Comparison of ENCODE assay signal across 20 cellular contexts in the genomic region with DNA sequence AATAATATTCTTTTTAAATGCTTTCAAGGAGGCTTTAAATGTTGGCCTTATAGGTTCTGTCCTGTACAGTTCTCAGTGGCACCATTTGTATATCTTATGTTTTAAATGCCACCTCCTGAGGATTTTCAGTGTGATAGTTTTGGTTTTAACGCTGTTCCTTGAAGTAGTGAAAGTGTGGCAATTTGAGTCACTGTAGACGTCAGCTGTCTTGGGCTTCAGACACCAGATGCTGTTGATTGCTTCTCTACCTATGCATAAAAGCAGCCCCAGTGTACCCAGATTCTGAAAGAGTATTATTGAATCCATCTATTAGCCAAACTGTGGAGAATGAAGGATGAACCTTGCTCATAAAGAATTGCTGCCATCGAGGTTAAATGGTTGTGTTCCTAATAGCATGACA.
A peak's percentile ranks its signal among the peaks of the same experiment; 100 is the strongest.
DNase-seq lines count a peak whose midpoint lies in the region; ATAC-seq and TF ChIP-seq lines count a peak whose summit lies in the region.
"Had no signal": no experiment of that assay in that cellular context is flagged by ENCODE, and none has a peak within 500 bp of the region (broad histone marks: within the 10 kb centered on the region; RNA-seq: fewer than 3 reads in every experiment).

No MANE protein-coding gene starts in this region.

- no peak overlapping the region for H3K4me2 ChIP-seq in DND-41 (ENCODE audit: insufficient read depth, low read length)

- H3K9ac ChIP-seq in DND-41 (ENCODE audit: low read depth, low read length): no peak overlapping the region

- no peaks in the 10 kb centered on the region for H3K36me3 ChIP-seq in DND-41 (ENCODE audit: insufficient read depth, low read length)
- H3K36me3 ChIP-seq in CD8-positive, alpha-beta memory T cell (ENCODE audit: insufficient read depth, low read length): no peaks in the 10 kb centered on the region
- H3K36me3 ChIP-seq: BE2C, MG63 had no signal

- peaks cover 28% of the 10 kb centered on the region for H3K4me1 Mint-ChIP-seq in glutamatergic neuron (ENCODE audit: low read depth, unreplicated experiment)
- no peaks in the 10 kb centered on the region for H3K4me1 Mint-ChIP-seq in CD8-positive, alpha-beta memory T cell
- H3K4me1 Mint-ChIP-seq in HFFc6 (ENCODE audit: low read depth): peaks cover 26% of the 10 kb centered on the region; the same call in 1 of the 2 replicates
- H3K4me1 Mint-ChIP-seq: CD4-positive, alpha-beta memory T cell had no signal

- DNase-seq in DND-41 (no peak), glutamatergic neuron (no peak), GM13977 (ENCODE audit: low spot score) (no peak), HFFc6 (no peak)
- no peak for DNase-seq in CD8-positive, alpha-beta memory T cell
- DNase-seq: ACHN; BE2C; CD4-positive, alpha-beta memory T cell; COR-L47; DMS153; DMS79; GF-D8; H9; Kasumi-1; KG1; MG63 had no signal

- H3K4me1 ChIP-seq in DND-41 (ENCODE audit: insufficient read depth, low read length): peaks cover 52% of the 10 kb centered on the region
- no peaks in the 10 kb centered on the region for H3K4me1 ChIP-seq in CD8-positive, alpha-beta memory T cell (ENCODE audit: insufficient read depth, low read length)

- H4K20me1 ChIP-seq in DND-41 (ENCODE audit: insufficient read depth, low read length): no peaks in the 10 kb centered on the region

- POLR2A ChIA-PET in CD8-positive, alpha-beta memory T cell (lab: Charles Lee): no interaction called here

- H3K4me3 ChIP-seq in DND-41 (ENCODE audit: low read depth in 1 of 2, low read length in 2 of 2): no peak overlapping the region
- H3K4me3 ChIP-seq in CD8-positive, alpha-beta memory T cell (ENCODE audit: low read length): no peak overlapping the region
- H3K4me3 ChIP-seq: MG63 had no signal

- H3K36me3 Mint-ChIP-seq in glutamatergic neuron (ENCODE audit: unreplicated experiment) (no peaks in the 10 kb centered on the region), HFFc6 (ENCODE audit: low read depth) (no peaks in the 10 kb centered on the region)
- no peaks in the 10 kb centered on the region for H3K36me3 Mint-ChIP-seq in CD8-positive, alpha-beta memory T cell
- H3K36me3 Mint-ChIP-seq: CD14-positive monocyte; CD4-positive, alpha-beta memory T cell had no signal

- peak overlapping the region; percentile 85 for H3K27ac ChIP-seq in DND-41 (ENCODE audit: low read length)
- H3K27ac ChIP-seq in CD8-positive, alpha-beta memory T cell (ENCODE audit: low read depth, low read length): no peak overlapping the region

- in situ Hi-C loops in GM13977 (cut with MboI; ENCODE audit: low pct_unique_long_range_greater_than_20kb, low sequenced_read_pairs, unreplicated experiment): no loop called here

- CTCF ChIA-PET in CD8-positive, alpha-beta memory T cell (lab: Charles Lee): no interaction called here

- H2AFZ ChIP-seq in DND-41 (ENCODE audit: low read depth, low read length): peak overlapping the region; percentile 5

- TF ChIP-seq CTCF in DND-41 (IDR thresholded peaks at IDR 0.05; ENCODE audit: borderline replicate concordance, extremely low read depth, low read length, poor library complexity, severe bottlenecking) (no peak), glutamatergic neuron (IDR thresholded peaks at IDR 0.05; ENCODE audit: partially characterized antibody, unreplicated experiment) (no peak), GM13977 (IDR thresholded peaks at IDR 0.05; ENCODE audit: extremely low read depth, insufficient read depth, missing control alignments) (no peak), HFFc6 (IDR thresholded peaks at IDR 0.05) (no peak)

- H3K4me3 Mint-ChIP-seq in glutamatergic neuron (ENCODE audit: unreplicated experiment) (no peak overlapping the region), HFFc6 (no peak overlapping the region; the same call in 1 of the 2 replicates)
- no peak overlapping the region for H3K4me3 Mint-ChIP-seq in CD8-positive, alpha-beta memory T cell
- H3K4me3 Mint-ChIP-seq: CD4-positive, alpha-beta memory T cell; H9 had no signal

- ATAC-seq in DND-41 (ENCODE audit: insufficient read depth, low read depth) (no peak), GM18868 (IDR thresholded peaks at IDR 0.05; ENCODE audit: unreplicated experiment) (peak; percentile 55), HG03442 (IDR thresholded peaks at IDR 0.05; ENCODE audit: unreplicated experiment) (peak; percentile 59), GM19452 (IDR thresholded peaks at IDR 0.05; ENCODE audit: unreplicated experiment) (no peak)

- H3K79me2 ChIP-seq in DND-41 (ENCODE audit: insufficient read depth, low read length): no peaks in the 10 kb centered on the region

- H3K9me3 ChIP-seq in DND-41 (ENCODE audit: insufficient read depth, low read length, severe bottlenecking): no peaks in the 10 kb centered on the region
- no peaks in the 10 kb centered on the region for H3K9me3 ChIP-seq in CD8-positive, alpha-beta memory T cell (ENCODE audit: low read length)
- H3K9me3 ChIP-seq: BE2C, MG63 had no signal

- H3K9me3 Mint-ChIP-seq in glutamatergic neuron (ENCODE audit: unreplicated experiment): no peaks in the 10 kb centered on the region
- peaks cover 0 to 6% (median 0%) of the 10 kb centered on the region in 5 donors for H3K9me3 Mint-ChIP-seq in CD8-positive, alpha-beta memory T cell
- no peaks in the 10 kb centered on the region for H3K9me3 Mint-ChIP-seq in HFFc6
- H3K9me3 Mint-ChIP-seq: CD14-positive monocyte; CD4-positive, alpha-beta memory T cell; H9 had no signal

- H3K27ac Mint-ChIP-seq in glutamatergic neuron (ENCODE audit: unreplicated experiment) (peak overlapping the region; percentile 79), HFFc6 (no peak overlapping the region)
- H3K27ac Mint-ChIP-seq in CD8-positive, alpha-beta memory T cell: no peak overlapping the region
- H3K27ac Mint-ChIP-seq: CD14-positive monocyte; CD4-positive, alpha-beta memory T cell; H9 had no signal

- H3K27me3 ChIP-seq in DND-41 (ENCODE audit: insufficient read depth, low read length, poor library complexity): no peaks in the 10 kb centered on the region
- no peaks in the 10 kb centered on the region for H3K27me3 ChIP-seq in CD8-positive, alpha-beta memory T cell (ENCODE audit: insufficient read depth, low read length, poor library complexity, severe bottlenecking)
- H3K27me3 ChIP-seq: BE2C, MG63 had no signal

- H3K27me3 Mint-ChIP-seq in glutamatergic neuron (ENCODE audit: unreplicated experiment): no peaks in the 10 kb centered on the region
- no peaks in the 10 kb centered on the region for H3K27me3 Mint-ChIP-seq in CD8-positive, alpha-beta memory T cell
- H3K27me3 Mint-ChIP-seq in HFFc6 (ENCODE audit: insufficient read depth): no peaks in the 10 kb centered on the region
- H3K27me3 Mint-ChIP-seq: CD4-positive, alpha-beta memory T cell had no signal

Comparison
In these comparisons a context has a peak if more than half of its experiments do, and no peak if none do; other contexts are left out.
1. ATAC-seq: peak in GM18868 (single experiment) and HG03442 (single experiment); none in DND-41 (single experiment) and GM19452 (single experiment).